Comparison of ENCODE assay signal across 11 cellular contexts in genomic region chr9:92146610-92147009, GRCh38. TPM values are rescaled to one million over a fixed set of nuclear protein-coding genes. Genes with fewer than 3 reads are reported as not detected.
DNase-seq lines count a peak whose midpoint lies in the region; ATAC-seq and TF ChIP-seq lines count a peak whose summit lies in the region.
"Had no signal": no experiment of that assay in that cellular context is flagged by ENCODE, and none has a peak within 500 bp of the region (broad histone marks: within the 10 kb centered on the region; RNA-seq: fewer than 3 reads in every experiment).

No MANE protein-coding gene starts in this region.

- no peak for ATAC-seq in GM18498 (IDR thresholded peaks at IDR 0.05; ENCODE audit: unreplicated experiment)
- no peak for ATAC-seq in HG03139 (IDR thresholded peaks at IDR 0.05; ENCODE audit: unreplicated experiment)

- H3K4me2 ChIP-seq in smooth muscle cell, result peak overlapping the region; percentile 52

- H3K27ac ChIP-seq in HL-60 (replicated peaks), result no peak overlapping the region
- H3K27ac ChIP-seq in adrenal gland, result peak overlapping the region in 4 of 5 donors; percentile 80 to 89 (median 86)
- H3K27ac ChIP-seq in right atrium auricular region, result peak overlapping the region; percentile 9 to 59
- peak overlapping the region; percentile 100 for H3K27ac ChIP-seq in smooth muscle cell (ENCODE audit: low read depth)

- H3K9me3 ChIP-seq in adrenal gland (replicated peaks in 1 of 3) (no peaks in the 10 kb centered on the region), right atrium auricular region (no peaks in the 10 kb centered on the region), smooth muscle cell (replicated peaks; ENCODE audit: low read depth) (no peaks in the 10 kb centered on the region)

- H3K4me3 ChIP-seq in HL-60 (replicated peaks; ENCODE audit: insufficient read depth, low read length) (no peak overlapping the region), adrenal gland (no peak overlapping the region), right atrium auricular region (no peak overlapping the region), smooth muscle cell (no peak overlapping the region)

- H3K27me3 ChIP-seq in HL-60 (ENCODE audit: insufficient read depth, poor library complexity, severe bottlenecking), result peaks cover 6% of the 10 kb centered on the region
- no peaks in the 10 kb centered on the region for H3K27me3 ChIP-seq in adrenal gland
- H3K27me3 ChIP-seq in right atrium auricular region, result no peaks in the 10 kb centered on the region
- no peaks in the 10 kb centered on the region for H3K27me3 ChIP-seq in smooth muscle cell (ENCODE audit: low read depth)

- DNase-seq in HL-60 (ENCODE audit: low read depth in 1 of 2, low spot score in 1 of 2), result peak; percentile 20 to 55
- peak in 2 of 7 donors; percentile 22 to 54 for DNase-seq in adrenal gland
- no peak for DNase-seq in right atrium auricular region (ENCODE audit: low spot score)
- no peak for DNase-seq in smooth muscle cell (lab: John Stamatoyannopoulos, UW; ENCODE audit: unreplicated experiment)
- DNase-seq in hepatic stellate cell (ENCODE audit: low spot score), result no peak
- DNase-seq in DMS79 (lab: John Stamatoyannopoulos, UW), result no peak
- DNase-seq: activated CD4-positive, alpha-beta T cell treated with anti-CD3 and anti-CD28 coated beads for 1 hour; NK-92 treated with Interleukin-12 subunit alpha and Interleukin-12 subunit beta, amount 100 ng/mL, for 24 hours; stimulated activated CD4-positive, alpha-beta T cell treated with anti-CD3 and anti-CD28 coated beads, Interleukin-15, amount 100 ng/mL, for 24 hours had no signal

- H4K20me1 ChIP-seq in smooth muscle cell (ENCODE audit: low read depth), result no peaks in the 10 kb centered on the region

- TF ChIP-seq CTCF in HL-60 (IDR thresholded peaks at IDR 0.05; ENCODE audit: insufficient read depth, low read length) (no peak), adrenal gland (IDR thresholded peaks at IDR 0.05) (no peak), right atrium auricular region (IDR thresholded peaks at IDR 0.05) (no peak), smooth muscle cell (IDR thresholded peaks at IDR 0.05; ENCODE audit: borderline replicate concordance, insufficient read depth, poor library complexity, severe bottlenecking) (no peak)

- intact Hi-C loops in adrenal gland (cut with DNase I), result no loop called here

- no peaks in the 10 kb centered on the region for H3K79me2 ChIP-seq in smooth muscle cell (ENCODE audit: low read depth)

- H3K9ac ChIP-seq in smooth muscle cell (ENCODE audit: low read depth), result peak overlapping the region; percentile 98

- H3K36me3 ChIP-seq in adrenal gland (replicated peaks in 1 of 2) (no peaks in the 10 kb centered on the region), right atrium auricular region (no peaks in the 10 kb centered on the region), smooth muscle cell (ENCODE audit: low read depth) (no peaks in the 10 kb centered on the region)

- WGBS in adrenal gland, 4 donors, result 26 to 34% (median 27%) methylated on average over 3 of the region's 3 CpGs
- 62% methylated on average over 3 of the region's 3 CpGs for WGBS in smooth muscle cell (ENCODE audit: low lambda C conversion rate)

- peaks cover 4% of the 10 kb centered on the region for H3F3A ChIP-seq in smooth muscle cell (ENCODE audit: low read depth)

- no peak for TF ChIP-seq POLR2A in adrenal gland (IDR thresholded peaks at IDR 0.05)

- H2AFZ ChIP-seq in smooth muscle cell (ENCODE audit: low read depth), result no peak overlapping the region

- H3K4me1 ChIP-seq in adrenal gland (replicated peaks in 1 of 2) (peaks cover 16 to 24% of the 10 kb centered on the region in 2 donors), right atrium auricular region (peaks cover 0 to 19% of the 10 kb centered on the region in 2 donors), smooth muscle cell (ENCODE audit: low read depth) (peaks cover 16% of the 10 kb centered on the region)

RNA-seq across cellular contexts. Expression of gene SPTLC1, which starts 31.4 kb away (rescaled TPM):
- total RNA-seq in adrenal gland, result 10 to 100 TPM; 59.0 to 93.7 (median 72.9) TPM
- polyA plus RNA-seq in adrenal gland, result 10 to 100 TPM; 18.8 to 89.6 (median 20.1) TPM
- total RNA-seq in right atrium auricular region, result 10 to 100 TPM; 40.6 to 41.8 TPM
- total RNA-seq in smooth muscle cell, result 153 and 168 TPM in 2 replicates
- polyA plus RNA-seq in smooth muscle cell, result 71.4 and 75.6 TPM in 2 replicates

Comparison
In these comparisons a context has a peak if more than half of its experiments do, and no peak if none do; other contexts are left out.
1. DNase-seq: peak in HL-60 (2 of 2); none in right atrium auricular region (single experiment), smooth muscle cell (single experiment), hepatic stellate cell (single experiment) and DMS79 (single experiment).